7 cellular contexts compared by ENCODE assay signal in genomic region chr12:121578230-121579189, GRCh38. TPM values are rescaled to one million over a fixed set of nuclear protein-coding genes. Genes with fewer than 3 reads are reported as not detected.
A peak's percentile ranks its signal among the peaks of the same experiment; 100 is the strongest.
DNase-seq lines count a peak whose midpoint lies in the region; ATAC-seq and TF ChIP-seq lines count a peak whose summit lies in the region.

No MANE protein-coding gene starts in this region.

- DNase-seq in activated T-helper 1 cell treated with Interleukin-2 at 50 U/mL for 16 hours (ENCODE audit: low read depth): peak; percentile 8
- peak in 1 of 2 donors; percentile 77 for DNase-seq in foreskin fibroblast
- DNase-seq in osteocyte (ENCODE audit: extremely low spot score, unreplicated experiment): no peak
- no peak for DNase-seq in 8988T

- H3K36me3 Mint-ChIP-seq in osteocyte (ENCODE audit: unreplicated experiment): peaks cover 12% of the 10 kb centered on the region

- peak overlapping the region; percentile 89 for H3K4me3 ChIP-seq in HUES48 (ENCODE audit: low read depth, low read length)
- H3K4me3 ChIP-seq in foreskin fibroblast (ENCODE audit: low read depth in 1 of 2, low read length in 2 of 2): peak overlapping the region; percentile 62 to 69

- no peaks in the 10 kb centered on the region for H3K27me3 Mint-ChIP-seq in osteocyte (ENCODE audit: unreplicated experiment)

- H3K4me1 ChIP-seq in HUES48 (ENCODE audit: control insufficient read depth, insufficient read depth, low read length): peaks cover 43% of the 10 kb centered on the region

- peak overlapping the region; percentile 96 for H3K27ac ChIP-seq in HUES48 (ENCODE audit: low read depth, low read length)

- peak overlapping the region; percentile 97 for H3K9ac ChIP-seq in HUES48 (ENCODE audit: low read depth, low read length)

- TF ChIP-seq CTCF in foreskin fibroblast (IDR thresholded peaks at IDR 0.05; ENCODE audit: low read depth, low read length) (no peak), osteocyte (IDR thresholded peaks at IDR 0.05) (no peak)

- no peaks in the 10 kb centered on the region for H3K9me3 ChIP-seq in HUES48 (ENCODE audit: control insufficient read depth, insufficient read depth, low read length)

- H3K36me3 ChIP-seq in HUES48 (ENCODE audit: control insufficient read depth, insufficient read depth, low read length): peaks cover 25% of the 10 kb centered on the region

- H3K4me1 Mint-ChIP-seq in osteocyte (ENCODE audit: unreplicated experiment): peaks cover 58% of the 10 kb centered on the region

- H3K27ac Mint-ChIP-seq in osteocyte (ENCODE audit: unreplicated experiment): peak overlapping the region; percentile 63

- H3K27me3 ChIP-seq in HUES48 (ENCODE audit: control insufficient read depth, insufficient read depth, low read length): no peaks in the 10 kb centered on the region

- peak overlapping the region; percentile 72 for H3K4me3 Mint-ChIP-seq in osteocyte (ENCODE audit: unreplicated experiment)

- no peak for ATAC-seq in GM18861 (IDR thresholded peaks at IDR 0.05; ENCODE audit: unreplicated experiment)
- no peak for ATAC-seq in HG03354 (IDR thresholded peaks at IDR 0.05; ENCODE audit: poor library complexity, severe bottlenecking, unreplicated experiment)

- no peaks in the 10 kb centered on the region for H3K9me3 Mint-ChIP-seq in osteocyte (ENCODE audit: unreplicated experiment)

RNA-seq across cellular contexts. Expression of gene KDM2B, which starts 2.3 kb away (rescaled TPM):
- total RNA-seq in osteocyte: 30.8 and 31.9 TPM in 2 replicates

RNA-seq across cellular contexts. Expression of gene ORAI1, which starts 47.8 kb away (rescaled TPM):
- 9.1 and 11.1 TPM in 2 replicates for total RNA-seq in osteocyte
